ENCODE assay signal across 10 cellular contexts in genomic region chr3:171829841-171830559, GRCh38. TPM values are rescaled to one million over a fixed set of nuclear protein-coding genes. Genes with fewer than 3 reads are reported as not detected.
DNase-seq lines count a peak whose midpoint lies in the region; ATAC-seq and TF ChIP-seq lines count a peak whose summit lies in the region.
"Had no signal": no experiment of that assay in that cellular context is flagged by ENCODE, and none has a peak within 500 bp of the region (broad histone marks: within the 10 kb centered on the region; RNA-seq: fewer than 3 reads in every experiment).

No MANE protein-coding gene starts in this region.

- H3K79me2 ChIP-seq in Karpas-422 (ENCODE audit: low read length) = no peaks in the 10 kb centered on the region

- ATAC-seq in GM19397 (IDR thresholded peaks at IDR 0.05; ENCODE audit: unreplicated experiment) (peak; percentile 68), HG03521 (IDR thresholded peaks at IDR 0.05; ENCODE audit: unreplicated experiment) (no peak)

- H3K36me3 ChIP-seq in BLaER1 treated with 17β-estradiol and CSF1 and Interleukin-3, amounts not matched to agents 10 nM and 100 nM = no peaks in the 10 kb centered on the region
- H3K36me3 ChIP-seq in Karpas-422 (ENCODE audit: insufficient read depth, low read length) = no peaks in the 10 kb centered on the region

- no peak overlapping the region for H3K27ac ChIP-seq in BLaER1 treated with 17β-estradiol and CSF1 and Interleukin-3, amounts not matched to agents 10 nM and 100 nM
- H3K27ac ChIP-seq in Karpas-422 (ENCODE audit: low read length) = no peak overlapping the region

- H3K4me1 ChIP-seq in BLaER1 treated with 17β-estradiol and CSF1 and Interleukin-3, amounts not matched to agents 10 nM and 100 nM = peaks cover 25 to 36% (median 33%) of the 10 kb centered on the region in 10 experiments
- H3K4me1 ChIP-seq in Karpas-422 (ENCODE audit: low read length) = peaks cover 6% of the 10 kb centered on the region

- H2AFZ ChIP-seq in Karpas-422 (ENCODE audit: low read length) = no peak overlapping the region

- no peaks in the 10 kb centered on the region for H4K20me1 ChIP-seq in BLaER1 treated with 17β-estradiol and CSF1 and Interleukin-3, amounts not matched to agents 10 nM and 100 nM
- no peaks in the 10 kb centered on the region for H4K20me1 ChIP-seq in Karpas-422 (ENCODE audit: insufficient read depth, low read depth, low read length)

- H3K4me3 ChIP-seq in BLaER1 treated with 17β-estradiol and CSF1 and Interleukin-3, amounts not matched to agents 10 nM and 100 nM = no peak overlapping the region
- H3K4me3 ChIP-seq in Karpas-422 (ENCODE audit: low read length) = no peak overlapping the region

- H3K4me2 ChIP-seq in BLaER1 treated with 17β-estradiol and CSF1 and Interleukin-3, amounts not matched to agents 10 nM and 100 nM = peak overlapping the region; percentile 14 to 62 (median 49)
- H3K4me2 ChIP-seq in Karpas-422 (ENCODE audit: low read depth, low read length, poor library complexity, severe bottlenecking) = no peak overlapping the region

- DNase-seq in Karpas-422 (peak; percentile 48), SHP77 treated with DMSO at 0.1 percent for 48 hours (lab: John Stamatoyannopoulos, UW) (peak; percentile 79), erythroblast (lab: John Stamatoyannopoulos, UW) (peak; percentile 60 to 64), myocyte (ENCODE audit: low read depth) (peak; percentile 77), activated gamma-delta T cell treated with Interleukin-2 at 50 U/mL for 16 hours (no peak)

- H3K9me3 ChIP-seq in BLaER1 treated with 17β-estradiol and CSF1 and Interleukin-3, amounts not matched to agents 10 nM and 100 nM (replicated peaks in 1 of 11) = no peaks in the 10 kb centered on the region
- H3K9me3 ChIP-seq in Karpas-422 (ENCODE audit: low read length) = no peaks in the 10 kb centered on the region

- H3K27me3 ChIP-seq in BLaER1 treated with 17β-estradiol and CSF1 and Interleukin-3, amounts not matched to agents 10 nM and 100 nM = no peaks in the 10 kb centered on the region
- no peaks in the 10 kb centered on the region for H3K27me3 ChIP-seq in Karpas-422 (ENCODE audit: low read length)

- no peaks in the 10 kb centered on the region for H3K9me2 ChIP-seq in Karpas-422 (replicated peaks; ENCODE audit: insufficient read depth, low read length)

- TF ChIP-seq POLR2A in erythroblast (IDR thresholded peaks at IDR 0.05; ENCODE audit: low read length) = no peak

- H3K9ac ChIP-seq in BLaER1 treated with 17β-estradiol and CSF1 and Interleukin-3, amounts not matched to agents 10 nM and 100 nM = no peak overlapping the region
- no peak overlapping the region for H3K9ac ChIP-seq in Karpas-422 (ENCODE audit: low read length)

RNA-seq across cellular contexts. Expression of gene TMEM212, which starts 13.1 kb away (rescaled TPM):
- total RNA-seq in Karpas-422 (2014; rRNA removed; shearing (Covaris generic); ENCODE audit: low replicate concordance) = not detected in 2 replicates
- total RNA-seq in myocyte = not detected in 2 replicates
- not detected for polyA plus RNA-seq in myocyte (2012)
- total RNA-seq: natural killer cell treated with Interleukin-12 subunit alpha and Interleukin-12 subunit beta and Interleukin-15 and Interleukin-18, amount 100 ng/mL, for 72 hours had no signal
- polyA plus RNA-seq: IgD-negative memory B cell had no signal

RNA-seq across cellular contexts. Expression of gene PLD1, which starts 19.7 kb away (rescaled TPM):
- total RNA-seq in Karpas-422 (2014; rRNA removed; shearing (Covaris generic); ENCODE audit: low replicate concordance) = not detected in 2 replicates
- 5.3 and 6.0 TPM in 2 replicates for total RNA-seq in myocyte
- polyA plus RNA-seq in myocyte (2012) = 1.9 TPM
- polyA plus RNA-seq: IgD-negative memory B cell had no signal
